ENCODE assay signal across 8 cellular contexts in genomic region chr3:53160660-53161344, GRCh38. TPM values are rescaled to one million over a fixed set of nuclear protein-coding genes. Genes with fewer than 3 reads are reported as not detected.
A peak's percentile ranks its signal among the peaks of the same experiment; 100 is the strongest.
DNase-seq lines count a peak whose midpoint lies in the region; ATAC-seq, FAIRE-seq and TF ChIP-seq lines count a peak whose summit lies in the region.

Gene PRKCD (plus strand): TSS chr3:53161209. CDS start chr3:53178423, 17,214 bp downstream.

- H3K9me3 ChIP-seq in A549 (no peaks in the 10 kb centered on the region), duodenal mucosa (ENCODE audit: control insufficient read depth in 1 of 2, low read length in 2 of 2) (no peaks in the 10 kb centered on the region), lower lobe of right lung (no peaks in the 10 kb centered on the region)

- H3K36me3 ChIP-seq in duodenal mucosa (ENCODE audit: control insufficient read depth in 1 of 2, insufficient read depth in 2 of 2, low read length in 2 of 2) (peaks cover 0 to 12% of the 10 kb centered on the region in 2 donors), lower lobe of right lung (peaks cover 6% of the 10 kb centered on the region)

- no peak for TF ChIP-seq RAD21 in A549 (conservative IDR thresholded peaks at IDR 0.05 in 1 of 2, IDR thresholded peaks at IDR 0.05 in 1 of 2)

- peak within 1 kb of the TSS; percentile 100 for H3K4me3 ChIP-seq in A549
- peak within 1 kb of the TSS; percentile 78 to 93 for H3K4me3 ChIP-seq in duodenal mucosa (ENCODE audit: low read depth in 1 of 2, low read length in 2 of 2)
- H3K4me3 ChIP-seq in lower lobe of right lung = peak within 1 kb of the TSS; percentile 96

- TF ChIP-seq CTCF in A549 (IDR thresholded peaks at IDR 0.05) = no peak
- peak; percentile 65 for TF ChIP-seq CTCF in lower lobe of right lung (IDR thresholded peaks at IDR 0.05)

- POLR2A ChIA-PET in A549 (lab: Yijun Ruan, JAX) = interaction anchor here (0.6 to 1.4 kb wide), 5 partner anchors 23 to 58 kb away, joined by 3 to 4 read pairs (median 3); no protein-coding TSS in a partner anchor

- CTCF ChIA-PET in A549 (lab: Yijun Ruan, JAX) = interaction anchor here (0.8 to 3.2 kb wide), 7 partner anchors 15 to 47 kb away, joined by 3 to 14 read pairs (median 7); no protein-coding TSS in a partner anchor

- TF ChIP-seq POLR2A in A549 (IDR thresholded peaks at IDR 0.05; ENCODE audit: low read length) = peak; percentile 57

- ATAC-seq in A549 (peak; percentile 80 to 92), GM18498 (IDR thresholded peaks at IDR 0.05; ENCODE audit: unreplicated experiment) (peak; percentile 60), HG02973 (IDR thresholded peaks at IDR 0.05; ENCODE audit: unreplicated experiment) (peak; percentile 39), lower lobe of right lung (peak; percentile 87 to 88)

- no peaks in the 10 kb centered on the region for H3K27me3 ChIP-seq in duodenal mucosa (ENCODE audit: control insufficient read depth in 1 of 2, insufficient read depth in 2 of 2, low read length in 2 of 2)
- H3K27me3 ChIP-seq in lower lobe of right lung (ENCODE audit: low read depth) = peaks cover 6% of the 10 kb centered on the region

- H3K4me1 ChIP-seq in A549 (peaks cover 29% of the 10 kb centered on the region), duodenal mucosa (ENCODE audit: control insufficient read depth in 1 of 2, insufficient read depth in 2 of 2, low read length in 2 of 2) (peaks cover 56 to 76% of the 10 kb centered on the region in 2 donors), lower lobe of right lung (peaks cover 66% of the 10 kb centered on the region)

- H3K9ac ChIP-seq in duodenal mucosa (ENCODE audit: low read depth in 1 of 2, low read length in 2 of 2) = peak within 1 kb of the TSS; percentile 93 to 96

- FAIRE-seq in A549 (lab: Jason Lieb, UNC) = no peak

- peak within 1 kb of the TSS; percentile 85 for H3K4me2 ChIP-seq in A549

- no peak for TF ChIP-seq EP300 in A549 (IDR thresholded peaks at IDR 0.05)

- DNase-seq in A549 (ENCODE audit: low read depth in 1 of 2, low spot score in 1 of 2) = peak; percentile 68 to 72
- peak; percentile 67 for DNase-seq in NCI-H345 (lab: John Stamatoyannopoulos, UW)
- peak; percentile 77 to 81 for DNase-seq in activated CD4-positive, alpha-beta T cell treated with anti-CD3 and anti-CD28 coated beads, Interleukin-2, amount 50 U/mL, for 48 hours
- peak; percentile 92 for DNase-seq in lower lobe of right lung
- peak; percentile 46 to 68 (median 55) for DNase-seq in stimulated activated CD4-positive, alpha-beta T cell treated with anti-CD3 and anti-CD28 coated beads, TNF-alpha, amount 100 ng/mL, for 1 hour (ENCODE audit: low read depth in 3 of 3, low spot score in 1 of 3)

- H3K27ac ChIP-seq in A549 (peak within 1 kb of the TSS; percentile 90 to 92), duodenal mucosa (ENCODE audit: low read depth, low read length) (peak within 1 kb of the TSS; percentile 86), lower lobe of right lung (peak within 1 kb of the TSS; percentile 93)

- intact Hi-C loops in lower lobe of right lung (cut with DNase I) = no loop called here

- no CpG with 5 or more reads among the region's 69 CpGs for WGBS in A549 (ENCODE audit: missing lambda C conversion rate)

TF ChIP-seq in A549, 52 proteins besides CTCF, POLR2A, EP300 and RAD21:
- TF ChIP-seq ZSCAN20 (CRISPR knock-in tag; IDR thresholded peaks at IDR 0.05) (no peak), KDM1A (IDR thresholded peaks at IDR 0.05; ENCODE audit: low read depth) (peak; percentile 76; the same call in 1 of the 2 replicates), PHF8 (IDR thresholded peaks at IDR 0.05; ENCODE audit: borderline replicate concordance, low read depth) (peak; percentile 58; the same call in 1 of the 2 replicates), JUN (IDR thresholded peaks at IDR 0.05) (0 out of 5 replicates have a peak, but pooled peaks of 1 of the 2 experiments have one; percentile 23), TFCP2L1 (CRISPR knock-in tag; IDR thresholded peaks at IDR 0.05) (0 out of 2 replicates have a peak, but pooled peaks have one; percentile 57)
- TF ChIP-seq, protein P1, sequence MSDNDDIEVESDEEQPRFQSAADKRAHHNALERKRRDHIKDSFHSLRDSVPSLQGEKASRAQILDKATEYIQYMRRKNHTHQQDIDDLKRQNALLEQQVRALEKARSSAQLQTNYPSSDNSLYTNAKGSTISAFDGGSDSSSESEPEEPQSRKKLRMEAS (IDR thresholded peaks at IDR 0.05) = peak; percentile 45; the same call in 1 of the 2 replicates

RNA-seq across cellular contexts. Expression of gene PRKCD, which starts in this region (rescaled TPM):
- polyA plus RNA-seq in A549 (2011; rRNA removed) = 17.1 and 18.3 TPM in 2 replicates
- 20.7 and 22.9 TPM in 2 replicates for polyA plus RNA-seq in A549 (2012; cell fraction: cytosol; rRNA removed)
- 23.1 and 25.8 TPM in 2 replicates for polyA plus RNA-seq in A549 (2012; cell fraction: nucleus; rRNA removed)
- 10.1 to 11.0 TPM (median 10.2 TPM) in 3 replicates for polyA plus RNA-seq in A549 (2017; fragmentation: RNase III; extraction: RNeasy Plus Mini Kit Qiagen cat#74134 plus additional on column Dnase treatment)
- polyA minus RNA-seq in A549 (2011; rRNA and poly(A)+ RNA removed) = 15.1 and 17.9 TPM in 2 replicates
- total RNA-seq in lower lobe of right lung = 103 TPM

Comparison
In these comparisons a context has a peak if more than half of its experiments do, and no peak if none do; other contexts are left out.
1. Peak in every context shown above with its lines: DNase-seq, ATAC-seq, H3K4me3 ChIP-seq and H3K27ac ChIP-seq.